Comparison of ENCODE assay signal across 16 cellular contexts in the genomic region with DNA sequence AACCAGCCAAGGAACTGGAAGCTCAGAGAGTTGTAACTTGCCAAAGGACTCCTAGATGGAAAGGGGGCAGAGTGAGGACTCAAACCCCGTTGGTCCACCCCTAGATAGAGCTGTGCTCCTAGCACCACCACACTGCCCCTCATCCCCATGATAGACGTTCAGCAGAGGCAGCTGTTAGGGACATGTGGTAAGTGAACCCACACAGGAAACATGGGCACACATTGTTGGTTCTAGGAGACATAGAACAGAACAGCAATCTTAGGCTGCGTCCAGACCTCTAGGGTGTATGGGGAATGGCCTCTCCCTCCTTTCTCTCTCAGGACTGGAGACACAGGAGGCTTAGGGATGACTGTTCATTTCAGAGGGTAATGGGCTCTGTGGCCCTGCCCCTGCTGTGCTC.
"Had no signal": no experiment of that assay in that cellular context is flagged by ENCODE, and none has a peak within 500 bp of the region (broad histone marks: within the 10 kb centered on the region; RNA-seq: fewer than 3 reads in every experiment).

No MANE protein-coding gene starts in this region.

- H3K4me3 ChIP-seq: esophagus muscularis mucosa, gastrocnemius medialis, heart right ventricle, mucosa of descending colon, ovary, right atrium auricular region, sigmoid colon, suprapubic skin, thyroid gland, uterus had no signal

- H3K27me3 ChIP-seq: gastrocnemius medialis, heart right ventricle, ovary, right atrium auricular region, sigmoid colon, suprapubic skin, thyroid gland, uterus had no signal

- H3K36me3 ChIP-seq: gastrocnemius medialis, ovary, right atrium auricular region, sigmoid colon, thyroid gland, uterus had no signal

- DNase-seq: effector memory CD4-positive, alpha-beta T cell; gastrocnemius medialis; heart right ventricle; islet precursor cell; mucosa of descending colon; natural killer cell; ovary; sigmoid colon; small intestine; stimulated activated CD4-positive, alpha-beta T cell treated with anti-CD3 and anti-CD28 coated beads, Interleukin-2, amount 100 ng/mL, for 48 hours; stimulated activated naive CD8-positive, alpha-beta T cell treated with anti-CD3 and anti-CD28 coated beads, Interleukin-15, Interleukin-2, amounts not matched to agents 100 U/mL and 50 U/mL, for 24 hours; thyroid gland; uterus had no signal

- H3K9me3 ChIP-seq: esophagus muscularis mucosa, gastrocnemius medialis, heart right ventricle, mucosa of descending colon, ovary, right atrium auricular region, sigmoid colon, suprapubic skin, thyroid gland, uterus had no signal

- H3K27ac ChIP-seq: esophagus muscularis mucosa, gastrocnemius medialis, heart right ventricle, ovary, right atrium auricular region, sigmoid colon, suprapubic skin, thyroid gland, uterus had no signal

- H3K4me1 ChIP-seq: esophagus muscularis mucosa, gastrocnemius medialis, heart right ventricle, right atrium auricular region, suprapubic skin, uterus had no signal
